ENCODE assay signal across 25 cellular contexts in the genomic region with DNA sequence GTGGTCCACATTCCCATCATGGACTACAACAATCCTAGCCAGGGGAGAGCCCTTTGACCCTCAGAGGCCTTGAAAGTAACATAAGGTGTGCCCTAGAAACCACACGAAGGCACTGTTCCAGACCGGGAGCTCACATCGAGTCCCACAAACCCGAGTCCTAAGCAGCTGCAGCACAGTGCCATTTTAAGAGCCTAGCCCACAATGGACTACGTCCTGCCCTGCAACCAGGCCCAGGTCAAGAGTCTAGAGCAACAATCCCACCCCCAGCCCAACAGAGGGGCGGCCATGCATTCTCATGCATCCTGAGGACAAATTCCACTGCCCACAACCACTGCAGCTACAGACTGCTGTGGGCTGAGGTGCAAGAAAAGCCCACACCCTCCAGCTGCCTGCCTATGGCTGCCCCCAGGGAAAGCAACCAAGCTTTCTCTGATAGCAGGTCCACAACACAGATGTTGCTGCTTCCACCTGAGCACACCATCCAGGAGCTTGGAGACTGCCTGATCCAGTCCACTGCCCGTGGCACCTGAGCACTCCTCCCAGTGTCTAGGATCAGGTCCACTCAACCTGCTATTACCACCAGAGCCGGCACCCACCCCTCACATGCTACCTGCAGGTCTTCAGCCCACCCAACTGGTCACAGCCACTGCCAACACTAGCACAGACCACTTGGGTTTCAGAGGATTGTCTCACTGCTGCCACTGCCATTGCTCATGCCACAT. TPM values are rescaled to one million over a fixed set of nuclear protein-coding genes. Genes with fewer than 3 reads are reported as not detected.
DNase-seq lines count a peak whose midpoint lies in the region; ATAC-seq, FAIRE-seq and TF ChIP-seq lines count a peak whose summit lies in the region.
"Had no signal": no experiment of that assay in that cellular context is flagged by ENCODE, and none has a peak within 500 bp of the region (broad histone marks: within the 10 kb centered on the region; RNA-seq: fewer than 3 reads in every experiment).

No MANE protein-coding gene starts in this region.

- H3K79me2 ChIP-seq in H1 (ENCODE audit: control insufficient read depth in 1 of 2, insufficient read depth in 2 of 2, low read length in 2 of 2), result no peaks in the 10 kb centered on the region
- no peaks in the 10 kb centered on the region for H3K79me2 ChIP-seq in osteoblast (ENCODE audit: insufficient read depth, low read length)

- H3K4me1 ChIP-seq in H1 (replicated peaks in 1 of 4; ENCODE audit: control insufficient read depth in 3 of 4, insufficient read depth in 4 of 4, low read length in 3 of 4) (peaks cover 0 to 3% (median under 1%) of the 10 kb centered on the region in 4 experiments; a peak in 2 of 7 replicates), osteoblast (ENCODE audit: insufficient read depth, low read length) (no peaks in the 10 kb centered on the region), esophagus muscularis mucosa (peaks cover 0 to 17% (median 6%) of the 10 kb centered on the region in 4 donors), HAP-1 (no peaks in the 10 kb centered on the region)
- H3K4me1 ChIP-seq: BE2C, SJSA1 had no signal

- H3K9me3 ChIP-seq in H1 (ENCODE audit: insufficient read depth in 2 of 2, low read depth in 1 of 2, low read length in 1 of 2), result no peaks in the 10 kb centered on the region
- no peaks in the 10 kb centered on the region for H3K9me3 ChIP-seq in osteoblast (ENCODE audit: low read depth, low read length)
- H3K9me3 ChIP-seq in esophagus muscularis mucosa, result no peaks in the 10 kb centered on the region
- no peaks in the 10 kb centered on the region for H3K9me3 ChIP-seq in HAP-1
- H3K9me3 ChIP-seq: BE2C, SJSA1 had no signal

- H3K27ac ChIP-seq in H1 (ENCODE audit: low read depth, low read length), result no peak overlapping the region
- H3K27ac ChIP-seq in osteoblast (ENCODE audit: low read depth, low read length), result no peak overlapping the region
- no peak overlapping the region for H3K27ac ChIP-seq in esophagus muscularis mucosa (replicated peaks in 1 of 4)
- H3K27ac ChIP-seq: HL-60, KMS-11, SJSA1 had no signal

- TF ChIP-seq RAD21 in H1 (IDR thresholded peaks at IDR 0.05 in 1 of 2, conservative IDR thresholded peaks at IDR 0.05 in 1 of 2; ENCODE audit: low read depth in 2 of 2, low read length in 2 of 2), result no peak

- H3K4me1 Mint-ChIP-seq in activated CD4-positive, alpha-beta T cell treated with anti-CD3 and anti-CD28 coated beads, Interleukin-2, amount 10 ng/mL, durations not matched to agents 24 days and 14 days, result peaks cover 6% of the 10 kb centered on the region
- peaks cover 18% of the 10 kb centered on the region for H3K4me1 Mint-ChIP-seq in activated CD4-positive, alpha-beta T cell treated with anti-CD3 and anti-CD28 coated beads, Interleukin-2, amount 10 ng/mL, durations not matched to agents 7 days and 5 days
- H3K4me1 Mint-ChIP-seq: CD14-positive monocyte, IgD-negative memory B cell had no signal

- DNase-seq in activated CD4-positive, alpha-beta T cell treated with anti-CD3 and anti-CD28 coated beads, Interleukin-2, amount 10 ng/mL, durations not matched to agents 24 days and 14 days, result peak; percentile 41
- no peak for DNase-seq in activated CD4-positive, alpha-beta T cell treated with anti-CD3 and anti-CD28 coated beads, Interleukin-2, amount 10 ng/mL, durations not matched to agents 7 days and 5 days
- DNase-seq in H1 (ENCODE audit: low read depth in 1 of 2, low spot score in 2 of 2) (no peak), osteoblast (ENCODE audit: insufficient read length, low spot score, missing footprints) (peak; percentile 9), omental fat pad (ENCODE audit: low spot score) (no peak), esophagus muscularis mucosa (ENCODE audit: extremely low spot score) (no peak), HAP-1 (ENCODE audit: low spot score in 2 of 2) (no peak)
- DNase-seq: 8988T, ACHN, BE2C, Calu3, NCI-H2029, NCI-H446 treated with DMSO at 0.1 percent for 48 hours, NCI-H526, NCI-H82, Right ventricle myocardium superior, RPMI8226 had no signal

- H3K79me1 ChIP-seq in H1 (ENCODE audit: low read depth, low read length), result no peaks in the 10 kb centered on the region

- H3K23ac ChIP-seq in H1 (ENCODE audit: insufficient read length), result no peak overlapping the region

- H2BK12ac ChIP-seq in H1 (ENCODE audit: low read depth, low read length), result 0 out of 2 replicates have a peak overlapping the region, but pooled peaks have one; percentile 29

- no peak overlapping the region for H2BK20ac ChIP-seq in H1 (ENCODE audit: low read length)

- no peaks in the 10 kb centered on the region for H3K36me3 Mint-ChIP-seq in activated CD4-positive, alpha-beta T cell treated with anti-CD3 and anti-CD28 coated beads, Interleukin-2, amount 10 ng/mL, durations not matched to agents 24 days and 14 days (ENCODE audit: low read depth)
- peaks cover 3% of the 10 kb centered on the region for H3K36me3 Mint-ChIP-seq in activated CD4-positive, alpha-beta T cell treated with anti-CD3 and anti-CD28 coated beads, Interleukin-2, amount 10 ng/mL, durations not matched to agents 7 days and 5 days (ENCODE audit: low read depth)
- H3K36me3 Mint-ChIP-seq: CD14-positive monocyte, IgD-negative memory B cell had no signal

- no peak overlapping the region for H3K4me3 Mint-ChIP-seq in activated CD4-positive, alpha-beta T cell treated with anti-CD3 and anti-CD28 coated beads, Interleukin-2, amount 10 ng/mL, durations not matched to agents 24 days and 14 days
- no peak overlapping the region for H3K4me3 Mint-ChIP-seq in activated CD4-positive, alpha-beta T cell treated with anti-CD3 and anti-CD28 coated beads, Interleukin-2, amount 10 ng/mL, durations not matched to agents 7 days and 5 days
- H3K4me3 Mint-ChIP-seq: CD14-positive monocyte, GM23338, IgD-negative memory B cell had no signal

- H4K5ac ChIP-seq in H1 (ENCODE audit: insufficient read length, low read depth, low read length), result no peak overlapping the region

- ATAC-seq in omental fat pad (ENCODE audit: low FRiP score) (no peak), HG02759 (IDR thresholded peaks at IDR 0.05; ENCODE audit: unreplicated experiment) (no peak)
- ATAC-seq: GM12878, GM23338 had no signal

- peaks cover 8% of the 10 kb centered on the region for H3K27me3 Mint-ChIP-seq in activated CD4-positive, alpha-beta T cell treated with anti-CD3 and anti-CD28 coated beads, Interleukin-2, amount 10 ng/mL, durations not matched to agents 24 days and 14 days
- peaks cover 3% of the 10 kb centered on the region for H3K27me3 Mint-ChIP-seq in activated CD4-positive, alpha-beta T cell treated with anti-CD3 and anti-CD28 coated beads, Interleukin-2, amount 10 ng/mL, durations not matched to agents 7 days and 5 days

- no peaks in the 10 kb centered on the region for H3K23me2 ChIP-seq in H1 (ENCODE audit: low read depth, low read length)

- H4K8ac ChIP-seq in H1 (ENCODE audit: extremely low read depth, insufficient read depth, low read length), result peak overlapping the region; percentile 58; the same call in 1 of the 2 replicates

- no peak for TF ChIP-seq EP300 in H1 (IDR thresholded peaks at IDR 0.05; ENCODE audit: borderline replicate concordance in 1 of 2, low read depth in 2 of 2, low read length in 2 of 2)
- TF ChIP-seq EP300 in esophagus muscularis mucosa (IDR thresholded peaks at IDR 0.05), result no peak

- intact Hi-C loops in activated CD4-positive, alpha-beta T cell treated with anti-CD3 and anti-CD28 coated beads, Interleukin-2, amount 10 ng/mL, durations not matched to agents 24 days and 14 days (cut with micrococcal nuclease), result no loop called here
- intact Hi-C loops in esophagus muscularis mucosa (cut with DNase I), result no loop called here

- no peak overlapping the region for H2BK15ac ChIP-seq in H1 (ENCODE audit: low read length)

- no peak overlapping the region for H3K4me2 ChIP-seq in H1 (ENCODE audit: insufficient read depth in 1 of 2, low read depth in 2 of 2, low read length in 2 of 2)
- H3K4me2 ChIP-seq in osteoblast (ENCODE audit: insufficient read depth, low read length), result no peak overlapping the region
- H3K4me2 ChIP-seq: GM23338, KMS-11 had no signal

- peaks cover 4% of the 10 kb centered on the region for H3K9me3 Mint-ChIP-seq in activated CD4-positive, alpha-beta T cell treated with anti-CD3 and anti-CD28 coated beads, Interleukin-2, amount 10 ng/mL, durations not matched to agents 24 days and 14 days
- H3K9me3 Mint-ChIP-seq in activated CD4-positive, alpha-beta T cell treated with anti-CD3 and anti-CD28 coated beads, Interleukin-2, amount 10 ng/mL, durations not matched to agents 7 days and 5 days, result peaks cover 3% of the 10 kb centered on the region
- H3K9me3 Mint-ChIP-seq: GM23338 had no signal

- no peak for TF ChIP-seq CTCF in H1 (IDR thresholded peaks at IDR 0.05; ENCODE audit: control extremely low read depth in 1 of 3, insufficient read depth in 1 of 3, low read depth in 1 of 3, low read length in 3 of 3)
- no peak for TF ChIP-seq CTCF in osteoblast (IDR thresholded peaks at IDR 0.05; ENCODE audit: extremely low read depth, low read depth, low read length)
- TF ChIP-seq CTCF in omental fat pad (IDR thresholded peaks at IDR 0.05), result no peak
- TF ChIP-seq CTCF in esophagus muscularis mucosa (IDR thresholded peaks at IDR 0.05), result no peak

- no peak overlapping the region for H2BK120ac ChIP-seq in H1 (replicated peaks; ENCODE audit: low read depth, low read length)

- H3K4me3 ChIP-seq in H1 (ENCODE audit: extremely low read depth in 1 of 4, insufficient read depth in 2 of 4, low read depth in 3 of 4, low read length in 4 of 4) (no peak overlapping the region), osteoblast (ENCODE audit: insufficient read depth, low read length) (no peak overlapping the region), esophagus muscularis mucosa (no peak overlapping the region), HAP-1 (no peak overlapping the region)
- H3K4me3 ChIP-seq: GM12878, GM23338, SJSA1 had no signal

- in situ Hi-C loops in HAP-1 (cut with MboI; ENCODE audit: low sequenced_read_pairs), result no loop called here

- no peak overlapping the region for H4K91ac ChIP-seq in H1 (replicated peaks; ENCODE audit: insufficient read length, low read length)

- H3K4ac ChIP-seq in H1 (replicated peaks; ENCODE audit: insufficient read length, low read depth, low read length), result no peak overlapping the region

- no peak overlapping the region for H3K27ac Mint-ChIP-seq in activated CD4-positive, alpha-beta T cell treated with anti-CD3 and anti-CD28 coated beads, Interleukin-2, amount 10 ng/mL, durations not matched to agents 24 days and 14 days
- no peak overlapping the region for H3K27ac Mint-ChIP-seq in activated CD4-positive, alpha-beta T cell treated with anti-CD3 and anti-CD28 coated beads, Interleukin-2, amount 10 ng/mL, durations not matched to agents 7 days and 5 days
- H3K27ac Mint-ChIP-seq: CD14-positive monocyte, GM23338 had no signal

- 89% methylated on average over 8 of the region's 8 CpGs; no CpG with 5 or more reads in 1 of the 2 experiments for WGBS in H1 (ENCODE audit: extremely low coverage in 1 of 2, insufficient coverage in 1 of 2, insufficient read length in 1 of 2, insufficient replicate concordance in 2 of 2, low coverage in 1 of 2, low lambda C conversion rate in 2 of 2, missing lambda C conversion rate in 1 of 2), 2 experiments
- WGBS in esophagus muscularis mucosa, result 90% methylated on average over 3 of the region's 8 CpGs

- H3K36me3 ChIP-seq in H1 (ENCODE audit: control insufficient read depth in 2 of 4, insufficient read depth in 4 of 4, low read length in 3 of 4), result no peaks in the 10 kb centered on the region
- H3K36me3 ChIP-seq in osteoblast (ENCODE audit: insufficient read depth, low read length), result no peaks in the 10 kb centered on the region
- no peaks in the 10 kb centered on the region for H3K36me3 ChIP-seq in esophagus muscularis mucosa
- no peaks in the 10 kb centered on the region for H3K36me3 ChIP-seq in HAP-1 (replicated peaks)
- H3K36me3 ChIP-seq: BE2C, SJSA1 had no signal

- H3K18ac ChIP-seq in H1 (ENCODE audit: extremely low read depth, low read length), result no peak overlapping the region; the same call in 1 of the 2 replicates

- H3K14ac ChIP-seq in H1 (ENCODE audit: insufficient read length), result no peak overlapping the region

- TF ChIP-seq POLR2A in H1 (IDR thresholded peaks at IDR 0.05; ENCODE audit: control extremely low read depth in 1 of 2, low read depth in 2 of 2, low read length in 2 of 2) (no peak), esophagus muscularis mucosa (IDR thresholded peaks at IDR 0.05; ENCODE audit: low read depth) (no peak)

- H3K56ac ChIP-seq in H1 (replicated peaks; ENCODE audit: insufficient read length, low read depth, low read length), result no peak overlapping the region

- no peak for FAIRE-seq in H1 (lab: Jason Lieb, UNC)
- FAIRE-seq: GM12878 had no signal

- H2BK5ac ChIP-seq in H1 (ENCODE audit: low read depth, low read length), result no peak overlapping the region

- no peak overlapping the region for H2AFZ ChIP-seq in H1 (ENCODE audit: low read length)
- no peak overlapping the region for H2AFZ ChIP-seq in osteoblast (ENCODE audit: low read length)
- H2AFZ ChIP-seq: GM23338 had no signal

- no peaks in the 10 kb centered on the region for H4K20me1 ChIP-seq in H1 (replicated peaks in 1 of 2; ENCODE audit: control insufficient read depth in 1 of 2, insufficient read depth in 2 of 2, low read length in 2 of 2)
- H4K20me1 ChIP-seq in osteoblast (ENCODE audit: insufficient read depth, low read length), result no peaks in the 10 kb centered on the region

- H2AK5ac ChIP-seq in H1 (ENCODE audit: low read depth, low read length), result no peak overlapping the region

- H3K27me3 ChIP-seq in H1 (replicated peaks in 1 of 4; ENCODE audit: control insufficient read depth in 3 of 4, extremely low read depth in 1 of 4, insufficient read depth in 3 of 4, low read length in 3 of 4) (no peaks in the 10 kb centered on the region), osteoblast (ENCODE audit: insufficient read depth, low read length) (no peaks in the 10 kb centered on the region), esophagus muscularis mucosa (no peaks in the 10 kb centered on the region), HAP-1 (ENCODE audit: low read depth) (no peaks in the 10 kb centered on the region)
- H3K27me3 ChIP-seq: SJSA1 had no signal

- POLR2A ChIA-PET in activated CD4-positive, alpha-beta T cell treated with anti-CD3 and anti-CD28 coated beads, Interleukin-2, amount 10 ng/mL, durations not matched to agents 7 days and 5 days (lab: Charles Lee), result no interaction called here
- POLR2A ChIA-PET in H1 (lab: Charles Lee; ENCODE audit: partially characterized antibody), result no interaction called here

- CTCF ChIA-PET in activated CD4-positive, alpha-beta T cell treated with anti-CD3 and anti-CD28 coated beads, Interleukin-2, amount 10 ng/mL, durations not matched to agents 7 days and 5 days (lab: Charles Lee), result no interaction called here
- CTCF ChIA-PET in H1 (lab: Charles Lee; ENCODE audit: partially characterized antibody), result interaction anchor here (0.6 to 1.5 kb wide), 3 partner anchors 17 to 174 kb away, joined by 3 to 4 read pairs (median 4); no protein-coding TSS in a partner anchor

- no peak overlapping the region for H3K9ac ChIP-seq in H1 (replicated peaks in 1 of 4; ENCODE audit: extremely low read depth in 1 of 4, low read depth in 3 of 4, low read length in 3 of 4)
- H3K9ac ChIP-seq: KMS-11 had no signal

RNA-seq across cellular contexts. Expression of gene IGSF11, which starts 56.8 kb away (rescaled TPM):
- total RNA-seq in activated CD4-positive, alpha-beta T cell treated with anti-CD3 and anti-CD28 coated beads, Interleukin-2, amount 10 ng/mL, durations not matched to agents 24 days and 14 days, result 0.47 TPM in 1 of 2 replicates, not detected in the other
- 1 to 10 TPM; 1.2 to 2.0 TPM for total RNA-seq in activated CD4-positive, alpha-beta T cell treated with anti-CD3 and anti-CD28 coated beads, Interleukin-2, amount 10 ng/mL, durations not matched to agents 7 days and 5 days
- total RNA-seq in H1 (2021; fragmentation: NEBNext Ultra II Directional; extraction: Animal tissue kit (Norgen Biotek cat#: 25700)), result 1.1 and 1.6 TPM in 2 replicates
- polyA plus RNA-seq in H1 (2011; rRNA removed), result 3.8 and 4.1 TPM in 2 replicates
- 3.1 TPM for polyA plus RNA-seq in H1 (2011; cell fraction: cytosol; rRNA removed)
- 5.3 TPM for polyA plus RNA-seq in H1 (2011; cell fraction: nucleus; rRNA removed)
- polyA plus RNA-seq in H1 (2012, experiment 1 of 2), result 1.3 to 1.9 TPM (median 1.5 TPM) in 4 replicates
- 0.73 TPM for polyA plus RNA-seq in H1 (2012, experiment 2 of 2)
- polyA plus RNA-seq in H1 (2013, experiment 1 of 2), result 0.95 TPM
- polyA plus RNA-seq in H1 (2013, experiment 2 of 2), result 0.96 TPM
- polyA minus RNA-seq in H1 (2011; rRNA and poly(A)+ RNA removed), result 7.6 and 9.1 TPM in 2 replicates
- 2.6 TPM for polyA minus RNA-seq in H1 (2011; cell fraction: cytosol; rRNA and poly(A)+ RNA removed)
- 8.9 TPM for polyA minus RNA-seq in H1 (2011; cell fraction: nucleus; rRNA and poly(A)+ RNA removed)
- under 0.01 and 0.36 TPM in 2 replicates for total RNA-seq in osteoblast
- total RNA-seq in omental fat pad, result 1 to 10 TPM in 1 of 4 donors, under 1 TPM in 1, not detected in 2; 0.60 to 1.0 TPM
- total RNA-seq in esophagus muscularis mucosa, result 10 to 100 TPM in 1 of 4 donors, 1 to 10 TPM in 3; 7.0 to 13.7 (median 8.2) TPM
- total RNA-seq: GM12878 had no signal
- polyA plus RNA-seq: CD14-positive monocyte, IgD-negative memory B cell had no signal

Comparison
In these comparisons a context has a peak if more than half of its experiments do, and no peak if none do; other contexts are left out.
1. DNase-seq: peak in activated CD4-positive, alpha-beta T cell treated with anti-CD3 and anti-CD28 coated beads, Interleukin-2, amount 10 ng/mL, durations not matched to agents 24 days and 14 days (single experiment) and osteoblast (single experiment); none in activated CD4-positive, alpha-beta T cell treated with anti-CD3 and anti-CD28 coated beads, Interleukin-2, amount 10 ng/mL, durations not matched to agents 7 days and 5 days (single experiment), H1 (0 of 2), omental fat pad (single experiment), esophagus muscularis mucosa (single experiment) and HAP-1 (0 of 2).